Comparison of ENCODE assay signal across 1 cellular context in the genomic region with DNA sequence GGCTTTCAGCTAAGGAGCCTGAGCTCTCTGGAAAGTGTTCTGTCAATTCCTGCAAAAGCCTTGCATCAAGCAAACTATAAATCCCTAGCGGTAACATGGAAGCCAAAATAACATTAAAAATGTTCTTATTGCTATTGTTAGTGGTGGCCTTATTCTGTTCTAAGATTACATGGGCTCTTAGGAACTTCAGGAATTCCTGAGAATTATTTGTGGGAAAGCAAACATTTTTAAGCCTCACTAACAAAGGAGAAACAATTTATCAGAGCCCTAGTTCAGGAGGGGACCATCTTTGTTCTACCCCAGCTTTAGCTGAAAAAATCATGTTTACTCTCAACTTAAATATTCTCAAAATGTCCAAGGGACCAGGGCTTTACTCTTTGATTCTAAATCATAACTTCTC.
TF ChIP-seq lines count a peak whose summit lies in the region.

No MANE protein-coding gene starts in this region.

TF ChIP-seq in H1, 55 proteins besides CTCF, POLR2A, EP300 and RAD21 (continued from another document):
- TF ChIP-seq, protein P1, sequence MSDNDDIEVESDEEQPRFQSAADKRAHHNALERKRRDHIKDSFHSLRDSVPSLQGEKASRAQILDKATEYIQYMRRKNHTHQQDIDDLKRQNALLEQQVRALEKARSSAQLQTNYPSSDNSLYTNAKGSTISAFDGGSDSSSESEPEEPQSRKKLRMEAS (IDR thresholded peaks at IDR 0.05), result no peak
TF ChIP-seq in H1: peak in this region for 0.
